2 cellular contexts compared by ENCODE assay signal in genomic region chr10:97780991-97781540, GRCh38.
TF ChIP-seq lines count a peak whose summit lies in the region.

No MANE protein-coding gene starts in this region.

TF ChIP-seq in HCT116, 20 proteins besides CTCF, POLR2A, EP300 and RAD21 (continued from another document):
- no peak for TF ChIP-seq REST (IDR thresholded peaks at IDR 0.05; ENCODE audit: low read depth)
- no peak for TF ChIP-seq EZH2 (IDR thresholded peaks at IDR 0.05)
- TF ChIP-seq ELF1 (IDR thresholded peaks at IDR 0.05; ENCODE audit: borderline replicate concordance, low read depth), result no peak

TF ChIP-seq in SK-N-SH, 30 proteins besides CTCF, POLR2A, EP300 and RAD21 (continued from another document):
- TF ChIP-seq, protein P1, sequence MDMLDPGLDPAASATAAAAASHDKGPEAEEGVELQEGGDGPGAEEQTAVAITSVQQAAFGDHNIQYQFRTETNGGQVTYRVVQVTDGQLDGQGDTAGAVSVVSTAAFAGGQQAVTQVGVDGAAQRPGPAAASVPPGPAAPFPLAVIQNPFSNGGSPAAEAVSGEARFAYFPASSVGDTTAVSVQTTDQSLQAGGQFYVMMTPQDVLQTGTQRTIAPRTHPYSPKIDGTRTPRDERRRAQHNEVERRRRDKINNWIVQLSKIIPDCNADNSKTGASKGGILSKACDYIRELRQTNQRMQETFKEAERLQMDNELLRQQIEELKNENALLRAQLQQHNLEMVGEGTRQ (IDR thresholded peaks at IDR 0.05; ENCODE audit: borderline replicate concordance, low read depth, low read length), result no peak
- TF ChIP-seq REST (IDR thresholded peaks at IDR 0.05; ENCODE audit: low read depth, low read length), result no peak
- no peak for TF ChIP-seq ZBTB33 (IDR thresholded peaks at IDR 0.05; ENCODE audit: borderline replicate concordance, low read depth)
